8 cellular contexts compared by ENCODE assay signal in the genomic region with DNA sequence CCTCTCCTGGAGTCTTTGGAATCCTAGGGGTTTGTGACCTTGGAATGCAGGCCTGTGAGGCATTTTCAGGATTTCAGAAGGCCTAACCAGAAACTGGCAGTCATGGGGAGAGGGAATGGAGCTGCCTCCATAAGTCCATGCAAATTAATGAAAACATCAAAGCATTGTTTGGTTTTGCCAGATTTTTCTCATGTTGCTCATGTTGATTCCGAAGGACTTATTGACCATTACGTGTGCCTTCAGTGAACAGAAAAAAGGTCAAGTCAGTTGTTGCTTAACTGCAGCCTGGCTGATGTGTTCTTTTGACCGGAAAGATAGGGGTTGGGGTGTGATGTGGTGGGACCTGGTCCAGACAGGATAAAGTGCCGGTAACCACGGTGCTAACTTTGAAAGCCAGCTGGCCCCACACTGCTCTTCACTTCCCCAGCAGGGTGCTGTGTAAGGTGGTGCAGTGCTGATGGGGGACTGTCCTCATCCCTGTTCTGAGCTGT. TPM values are rescaled to one million over a fixed set of nuclear protein-coding genes. Genes with fewer than 3 reads are reported as not detected.
DNase-seq lines count a peak whose midpoint lies in the region; ATAC-seq and TF ChIP-seq lines count a peak whose summit lies in the region.

No MANE protein-coding gene starts in this region.

- ATAC-seq in left ventricle myocardium superior (peak; percentile 66), GM19452 (IDR thresholded peaks at IDR 0.05; ENCODE audit: unreplicated experiment) (no peak), HG03039 (IDR thresholded peaks at IDR 0.05; ENCODE audit: unreplicated experiment) (no peak)

- intact Hi-C loops in left ventricle myocardium superior (cut with micrococcal nuclease): no loop called here
- intact Hi-C loops in activated T-helper 1 cell treated with anti-CD3 and anti-CD28 coated beads, Interleukin-12 subunit alpha, Interleukin-12 subunit beta, Interleukin-2, Interleukin-4 antibody, amounts not matched to agents 30 ng/mL and 10 ng/mL and 1 ng/mL, durations not matched to agents 14 hours and 24 hours and 36 hours (cut with micrococcal nuclease): no loop called here

- no peak overlapping the region for H3K27ac Mint-ChIP-seq in activated T-helper 1 cell treated with anti-CD3 and anti-CD28 coated beads, Interleukin-12 subunit alpha, Interleukin-12 subunit beta, Interleukin-2, Interleukin-4 antibody, amounts not matched to agents 30 ng/mL and 10 ng/mL and 1 ng/mL, durations not matched to agents 14 hours and 24 hours and 36 hours

- H3K27me3 Mint-ChIP-seq in activated T-helper 1 cell treated with anti-CD3 and anti-CD28 coated beads, Interleukin-12 subunit alpha, Interleukin-12 subunit beta, Interleukin-2, Interleukin-4 antibody, amounts not matched to agents 30 ng/mL and 10 ng/mL and 1 ng/mL, durations not matched to agents 14 hours and 24 hours and 36 hours (ENCODE audit: insufficient read depth): peaks cover 4% of the 10 kb centered on the region

- no peak overlapping the region for H3K4me3 ChIP-seq in retinal pigment epithelial cell (ENCODE audit: low read length)

- DNase-seq in G401 (ENCODE audit: low spot score): peak; percentile 38
- DNase-seq in amniotic epithelial cell (ENCODE audit: low read depth): peak; percentile 99
- no peak for DNase-seq in left ventricle myocardium superior
- DNase-seq in retinal pigment epithelial cell (ENCODE audit: low read depth): peak; percentile 89
- DNase-seq in activated T-helper 1 cell treated with anti-CD3 and anti-CD28 coated beads, Interleukin-12 subunit alpha, Interleukin-12 subunit beta, Interleukin-2, Interleukin-4 antibody, amounts not matched to agents 30 ng/mL and 10 ng/mL and 1 ng/mL, durations not matched to agents 14 hours and 24 hours and 36 hours (ENCODE audit: low spot score): no peak
- DNase-seq in COLO668 (lab: John Stamatoyannopoulos, UW; ENCODE audit: unreplicated experiment): no peak

- no peaks in the 10 kb centered on the region for H3K9me3 Mint-ChIP-seq in activated T-helper 1 cell treated with anti-CD3 and anti-CD28 coated beads, Interleukin-12 subunit alpha, Interleukin-12 subunit beta, Interleukin-2, Interleukin-4 antibody, amounts not matched to agents 30 ng/mL and 10 ng/mL and 1 ng/mL, durations not matched to agents 14 hours and 24 hours and 36 hours

- in situ Hi-C loops in G401 (cut with HindIII; ENCODE audit: low sequenced_read_pairs): no loop called here

- TF ChIP-seq CTCF in retinal pigment epithelial cell (conservative IDR thresholded peaks at IDR 0.05; ENCODE audit: low read depth, low read length): no peak

- no peak overlapping the region for H3K4me3 Mint-ChIP-seq in activated T-helper 1 cell treated with anti-CD3 and anti-CD28 coated beads, Interleukin-12 subunit alpha, Interleukin-12 subunit beta, Interleukin-2, Interleukin-4 antibody, amounts not matched to agents 30 ng/mL and 10 ng/mL and 1 ng/mL, durations not matched to agents 14 hours and 24 hours and 36 hours

- no peaks in the 10 kb centered on the region for H3K36me3 Mint-ChIP-seq in activated T-helper 1 cell treated with anti-CD3 and anti-CD28 coated beads, Interleukin-12 subunit alpha, Interleukin-12 subunit beta, Interleukin-2, Interleukin-4 antibody, amounts not matched to agents 30 ng/mL and 10 ng/mL and 1 ng/mL, durations not matched to agents 14 hours and 24 hours and 36 hours (ENCODE audit: low read depth)

- H3K4me1 Mint-ChIP-seq in activated T-helper 1 cell treated with anti-CD3 and anti-CD28 coated beads, Interleukin-12 subunit alpha, Interleukin-12 subunit beta, Interleukin-2, Interleukin-4 antibody, amounts not matched to agents 30 ng/mL and 10 ng/mL and 1 ng/mL, durations not matched to agents 14 hours and 24 hours and 36 hours (ENCODE audit: low read depth): no peaks in the 10 kb centered on the region

RNA-seq across cellular contexts. Expression of a gene that starts 3.6 kb away (rescaled TPM):
- not detected in 2 replicates for total RNA-seq in G401 (2014; rRNA removed; shearing (Covaris generic))
- total RNA-seq in left ventricle myocardium superior: not detected
- total RNA-seq in activated T-helper 1 cell treated with anti-CD3 and anti-CD28 coated beads, Interleukin-12 subunit alpha, Interleukin-12 subunit beta, Interleukin-2, Interleukin-4 antibody, amounts not matched to agents 30 ng/mL and 10 ng/mL and 1 ng/mL, durations not matched to agents 14 hours and 24 hours and 36 hours: not detected in 2 replicates

RNA-seq across cellular contexts. Expression of a gene that starts 30.6 kb away (rescaled TPM):
- 17.9 and 50.3 TPM in 2 replicates for total RNA-seq in G401 (2014; rRNA removed; shearing (Covaris generic))
- 14.9 TPM for total RNA-seq in left ventricle myocardium superior
- 0.34 and 0.42 TPM in 2 replicates for total RNA-seq in activated T-helper 1 cell treated with anti-CD3 and anti-CD28 coated beads, Interleukin-12 subunit alpha, Interleukin-12 subunit beta, Interleukin-2, Interleukin-4 antibody, amounts not matched to agents 30 ng/mL and 10 ng/mL and 1 ng/mL, durations not matched to agents 14 hours and 24 hours and 36 hours

Comparison
In these comparisons a context has a peak if more than half of its experiments do, and no peak if none do; other contexts are left out.
1. DNase-seq: peak in G401 (single experiment), amniotic epithelial cell (single experiment) and retinal pigment epithelial cell (single experiment); none in left ventricle myocardium superior (single experiment), activated T-helper 1 cell treated with anti-CD3 and anti-CD28 coated beads, Interleukin-12 subunit alpha, Interleukin-12 subunit beta, Interleukin-2, Interleukin-4 antibody, amounts not matched to agents 30 ng/mL and 10 ng/mL and 1 ng/mL, durations not matched to agents 14 hours and 24 hours and 36 hours (single experiment) and COLO668 (single experiment).
2. RNA of a gene that starts 30.6 kb away (total RNA-seq): 17.9 to 50.3 TPM in G401 and 14.9 TPM in left ventricle myocardium superior (single experiment); 0.34 to 0.42 TPM in activated T-helper 1 cell treated with anti-CD3 and anti-CD28 coated beads, Interleukin-12 subunit alpha, Interleukin-12 subunit beta, Interleukin-2, Interleukin-4 antibody, amounts not matched to agents 30 ng/mL and 10 ng/mL and 1 ng/mL, durations not matched to agents 14 hours and 24 hours and 36 hours; every median in the first group is over 10 times any median in the second.